In the genomic region with DNA sequence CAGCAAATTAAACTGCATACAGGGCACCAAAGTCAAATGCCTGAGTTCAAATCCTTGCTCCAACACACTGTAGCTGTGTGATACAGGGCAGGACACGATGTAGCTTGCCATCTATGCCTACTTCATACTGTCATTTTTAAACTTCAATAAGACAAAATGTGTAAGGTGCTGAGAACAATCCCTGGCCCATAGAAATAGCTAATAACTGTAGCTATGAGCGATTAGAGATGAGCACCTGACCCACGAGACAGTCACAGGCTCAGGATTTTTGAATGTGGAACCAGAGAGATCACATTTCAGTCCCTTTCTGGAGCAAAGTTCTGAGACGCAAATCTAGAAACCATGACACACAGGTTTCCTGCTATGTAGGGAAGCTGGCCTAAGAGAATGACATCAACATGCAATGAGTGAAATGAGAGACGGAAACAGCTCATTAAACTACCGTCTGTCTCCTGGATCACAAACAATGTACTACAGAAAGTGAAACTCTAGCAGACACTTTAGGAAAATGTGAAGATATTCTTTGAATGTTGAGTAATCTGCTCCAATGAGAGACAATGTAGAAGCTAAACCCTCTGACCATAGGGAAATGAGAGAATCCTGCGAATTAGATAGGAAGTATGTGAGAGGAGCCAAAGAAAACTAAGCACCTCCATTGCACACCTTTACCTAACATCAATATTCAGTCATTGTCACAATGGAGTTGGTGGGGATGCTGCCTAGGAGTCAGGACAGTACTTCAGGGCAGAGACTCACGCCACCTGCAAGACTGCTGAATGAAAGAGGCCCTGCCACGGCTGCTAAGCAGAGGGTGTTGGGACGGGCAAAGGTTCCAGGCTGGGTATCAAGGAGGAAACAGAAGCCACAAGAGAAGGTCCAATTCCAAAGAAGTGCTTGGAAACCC, we compare ENCODE assay signal across 8 cellular contexts. TPM values are rescaled to one million over a fixed set of nuclear protein-coding genes. Genes with fewer than 3 reads are reported as not detected.
DNase-seq lines count a peak whose midpoint lies in the region; ATAC-seq lines count a peak whose summit lies in the region.

No MANE protein-coding gene starts in this region.

- H3K27me3 Mint-ChIP-seq in stimulated activated naive CD8-positive, alpha-beta T cell treated with anti-CD3 and anti-CD28 coated beads, Interleukin-15, Interleukin-2, amounts not matched to agents 100 ng/mL and 50 ng/mL, for 24 hours, result peaks cover 9% of the 10 kb centered on the region

- DNase-seq in DMS153 (lab: John Stamatoyannopoulos, UW), result peak; percentile 54
- peak in 1 of 2 donors; percentile 24 for DNase-seq in activated naive CD4-positive, alpha-beta T cell treated with anti-CD3 and anti-CD28 coated beads, Interleukin-2, amount 50 U/mL, for 72 hours (ENCODE audit: low spot score in 2 of 2)
- no peak for DNase-seq in Ammon's horn (ENCODE audit: low spot score)
- DNase-seq in amygdala (lab: John Stamatoyannopoulos, UW), result no peak
- no peak for DNase-seq in retina

- ATAC-seq in GM19397 (IDR thresholded peaks at IDR 0.05; ENCODE audit: unreplicated experiment), result peak; percentile 57
- ATAC-seq in HG03280 (IDR thresholded peaks at IDR 0.05; ENCODE audit: unreplicated experiment), result peak; percentile 62
- peak; percentile 86 to 90 for ATAC-seq in activated naive CD4-positive, alpha-beta T cell treated with anti-CD3 and anti-CD28 coated beads, Interleukin-2, amount 50 U/mL, for 72 hours

- peak overlapping the region; percentile 39 to 66 for H3K27ac Mint-ChIP-seq in activated naive CD4-positive, alpha-beta T cell treated with anti-CD3 and anti-CD28 coated beads, Interleukin-2, amount 50 U/mL, for 72 hours
- peak overlapping the region; percentile 84 for H3K27ac Mint-ChIP-seq in stimulated activated naive CD8-positive, alpha-beta T cell treated with anti-CD3 and anti-CD28 coated beads, Interleukin-15, Interleukin-2, amounts not matched to agents 100 ng/mL and 50 ng/mL, for 24 hours

- H3K36me3 Mint-ChIP-seq in activated naive CD4-positive, alpha-beta T cell treated with anti-CD3 and anti-CD28 coated beads, Interleukin-2, amount 50 U/mL, for 72 hours, result peaks cover 0 to 2% of the 10 kb centered on the region in 2 donors
- no peaks in the 10 kb centered on the region for H3K36me3 Mint-ChIP-seq in stimulated activated naive CD8-positive, alpha-beta T cell treated with anti-CD3 and anti-CD28 coated beads, Interleukin-15, Interleukin-2, amounts not matched to agents 100 ng/mL and 50 ng/mL, for 24 hours (ENCODE audit: low read depth)

- no peaks in the 10 kb centered on the region for H3K9me3 Mint-ChIP-seq in activated naive CD4-positive, alpha-beta T cell treated with anti-CD3 and anti-CD28 coated beads, Interleukin-2, amount 50 U/mL, for 72 hours
- H3K9me3 Mint-ChIP-seq in stimulated activated naive CD8-positive, alpha-beta T cell treated with anti-CD3 and anti-CD28 coated beads, Interleukin-15, Interleukin-2, amounts not matched to agents 100 ng/mL and 50 ng/mL, for 24 hours, result no peaks in the 10 kb centered on the region

- peaks cover 22% of the 10 kb centered on the region for H3K4me1 Mint-ChIP-seq in stimulated activated naive CD8-positive, alpha-beta T cell treated with anti-CD3 and anti-CD28 coated beads, Interleukin-15, Interleukin-2, amounts not matched to agents 100 ng/mL and 50 ng/mL, for 24 hours (ENCODE audit: low read depth)

- no peak overlapping the region for H3K4me3 Mint-ChIP-seq in stimulated activated naive CD8-positive, alpha-beta T cell treated with anti-CD3 and anti-CD28 coated beads, Interleukin-15, Interleukin-2, amounts not matched to agents 100 ng/mL and 50 ng/mL, for 24 hours

RNA-seq across cellular contexts. Expression of a gene that starts 25.5 kb away (rescaled TPM):
- total RNA-seq in activated naive CD4-positive, alpha-beta T cell treated with anti-CD3 and anti-CD28 coated beads, Interleukin-2, amount 50 U/mL, for 72 hours, result 1 to 10 TPM in 1 of 2 donors, under 1 TPM in 1; 0.64 to 7.7 TPM
